In the genomic region with DNA sequence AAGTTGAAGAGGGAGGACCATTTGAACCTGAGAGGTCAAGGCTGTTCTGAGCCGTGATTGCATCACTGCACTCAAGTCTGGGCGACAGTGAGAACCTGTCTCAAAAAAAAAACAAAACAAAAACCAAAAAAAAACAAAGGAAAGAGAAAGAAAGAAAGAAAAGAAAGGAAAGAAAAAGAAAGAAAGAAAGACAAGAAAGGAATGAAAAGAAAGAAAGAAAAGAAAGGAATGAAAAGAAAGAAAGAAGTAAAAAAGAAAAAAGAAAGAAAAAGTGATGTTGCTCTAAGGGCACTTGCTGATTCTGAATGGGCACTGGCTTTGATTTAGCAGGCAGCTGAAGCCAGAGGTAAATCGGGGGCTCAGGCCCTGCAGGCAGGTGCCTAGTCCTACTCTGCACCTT, we compare ENCODE assay signal across 23 cellular contexts.
DNase-seq lines count a peak whose midpoint lies in the region; ATAC-seq, FAIRE-seq and TF ChIP-seq lines count a peak whose summit lies in the region.
"Had no signal": no experiment of that assay in that cellular context is flagged by ENCODE, and none has a peak within 500 bp of the region (broad histone marks: within the 10 kb centered on the region; RNA-seq: fewer than 3 reads in every experiment).

No MANE protein-coding gene starts in this region.

- no peak for DNase-seq in activated CD8-positive, alpha-beta T cell treated with anti-CD3 and anti-CD28 coated beads for 36 hours
- DNase-seq in activated CD8-positive, alpha-beta T cell treated with anti-CD3 and anti-CD28 coated beads, Interleukin-2, amount 10 ng/mL, durations not matched to agents 7 days and 5 days = no peak
- no peak for DNase-seq in IMR-90
- no peak for DNase-seq in K562 (ENCODE audit: extremely low read depth in 1 of 4, low spot score in 3 of 4)
- DNase-seq in SKM-1 (lab: John Stamatoyannopoulos, UW; ENCODE audit: unreplicated experiment) = no peak
- no peak for DNase-seq in RWPE1 (ENCODE audit: low spot score)
- DNase-seq in germinal center (ENCODE audit: low spot score) = no peak
- DNase-seq: CD4-positive, CD25-positive, alpha-beta regulatory T cell; CD8-positive, alpha-beta memory T cell; DMS 273 treated with DMSO at 0.1 percent for 48 hours; DMS79 treated with DMSO at 0.1 percent for 48 hours; GF-D8; GOT3; H7; HCEC 1CT had no signal

- H2BK20ac ChIP-seq in IMR-90 (ENCODE audit: low read depth, low read length) = no peak overlapping the region

- dilution Hi-C loops in IMR-90 (cut with HindIII; ENCODE audit: low sequenced_read_pairs, unreplicated experiment) = no loop called here

- H3K4me1 ChIP-seq in IMR-90 (ENCODE audit: control insufficient read depth, insufficient read depth, low read length) (peaks cover 3% of the 10 kb centered on the region; the same call in 1 of the 2 replicates), K562 (replicated peaks in 1 of 2; ENCODE audit: control insufficient read depth in 2 of 2, insufficient read depth in 2 of 2, low read length in 2 of 2) (no peaks in the 10 kb centered on the region)
- H3K4me1 ChIP-seq: BLaER1 had no signal

- H3K23ac ChIP-seq in IMR-90 (ENCODE audit: low read depth, low read length) = no peak overlapping the region

- no peak for FAIRE-seq in K562 (lab: Jason Lieb, UNC)
- FAIRE-seq: A204.1, D721Med, GM12891, GM18507 had no signal

- H3K27ac ChIP-seq in IMR-90 (ENCODE audit: insufficient read depth, low read length) (no peak overlapping the region), K562 (ENCODE audit: extremely low read depth, low read depth, low read length) (no peak overlapping the region), RWPE1 (no peak overlapping the region)
- H3K27ac ChIP-seq: 22Rv1, BLaER1, C4-2B had no signal

- CTCF ChIA-PET in activated CD8-positive, alpha-beta T cell treated with anti-CD3 and anti-CD28 coated beads for 36 hours (lab: Charles Lee) = interaction anchor here (1.3 kb wide), 1 partner anchor 35 kb away, joined by 3 read pairs; no protein-coding TSS in a partner anchor
- CTCF ChIA-PET in activated CD8-positive, alpha-beta T cell treated with anti-CD3 and anti-CD28 coated beads, Interleukin-2, amount 10 ng/mL, durations not matched to agents 7 days and 5 days (lab: Charles Lee) = no interaction called here
- CTCF ChIA-PET in IMR-90 (lab: Yijun Ruan, JAX) (no interaction called here), K562 (lab: Yijun Ruan, JAX; ENCODE audit: low intra/inter-chr PET ratio) (no interaction called here), RWPE1 (lab: Yijun Ruan, JAX) (no interaction called here)

- H3K36me3 ChIP-seq in IMR-90 (ENCODE audit: control insufficient read depth, insufficient read depth, low read length) (no peaks in the 10 kb centered on the region), K562 (ENCODE audit: control insufficient read depth, insufficient read depth, low read length) (no peaks in the 10 kb centered on the region)
- H3K36me3 ChIP-seq: BLaER1 had no signal

- H2AFZ ChIP-seq in IMR-90 (replicated peaks; ENCODE audit: low read length, poor library complexity) = no peak overlapping the region
- H2AFZ ChIP-seq in K562 (ENCODE audit: low read depth, low read length) = no peak overlapping the region

- H3K9ac ChIP-seq in IMR-90 (ENCODE audit: low read depth, low read length) = no peak overlapping the region
- H3K9ac ChIP-seq in K562 (ENCODE audit: insufficient read depth in 1 of 2, low read depth in 2 of 2, low read length in 2 of 2) = no peak overlapping the region
- H3K9ac ChIP-seq: BLaER1 had no signal

- TF ChIP-seq CTCF in activated CD8-positive, alpha-beta T cell treated with anti-CD3 and anti-CD28 coated beads for 36 hours (IDR thresholded peaks at IDR 0.05) = peak; percentile 22
- no peak for TF ChIP-seq CTCF in IMR-90 (conservative IDR thresholded peaks at IDR 0.05; ENCODE audit: low read depth, low read length)
- TF ChIP-seq CTCF in K562 (IDR thresholded peaks at IDR 0.05 in 2 of 3, conservative IDR thresholded peaks at IDR 0.05 in 1 of 3; ENCODE audit: insufficient read depth in 2 of 3, low read depth in 1 of 3, low read length in 3 of 3) = no peak
- TF ChIP-seq CTCF in RWPE1 (conservative IDR thresholded peaks at IDR 0.05; ENCODE audit: low read depth) = no peak

- H3K4me3 ChIP-seq in IMR-90 (ENCODE audit: insufficient read depth, low read depth, low read length) = no peak overlapping the region
- no peak overlapping the region for H3K4me3 ChIP-seq in K562
- H3K4me3 ChIP-seq: BLaER1 had no signal

- TF ChIP-seq EP300 in K562 (IDR thresholded peaks at IDR 0.05; ENCODE audit: low read length) = no peak

- H3K27me3 ChIP-seq in IMR-90 (ENCODE audit: control insufficient read depth, insufficient read depth, low read length) (0 out of 2 replicates have a peak, but pooled peaks cover 2% of the 10 kb centered on the region), K562 (ENCODE audit: control insufficient read depth in 2 of 2, insufficient read depth in 2 of 2, low read length in 2 of 2) (no peaks in the 10 kb centered on the region; a peak in 1 of 5 replicates)
- H3K27me3 ChIP-seq: BLaER1 had no signal

- H4K20me1 ChIP-seq in IMR-90 (ENCODE audit: insufficient read depth, low read length) = no peaks in the 10 kb centered on the region
- no peaks in the 10 kb centered on the region for H4K20me1 ChIP-seq in K562 (replicated peaks; ENCODE audit: control insufficient read depth, insufficient read depth, low read length)
- H4K20me1 ChIP-seq: BLaER1 had no signal

- no peaks in the 10 kb centered on the region for H3K79me1 ChIP-seq in IMR-90 (ENCODE audit: low read depth in 1 of 2, low read length in 2 of 2)

- H2AK9ac ChIP-seq in IMR-90 (replicated peaks; ENCODE audit: low read depth, low read length, poor library complexity) = no peak overlapping the region

- no peak overlapping the region for H4K8ac ChIP-seq in IMR-90 (ENCODE audit: low read depth in 2 of 2, low read length in 2 of 2)

- H3K14ac ChIP-seq in IMR-90 (replicated peaks; ENCODE audit: low read depth, low read length) = no peak overlapping the region

- TF ChIP-seq RAD21 in IMR-90 (IDR thresholded peaks at IDR 0.05; ENCODE audit: low read length) = no peak
- TF ChIP-seq RAD21 in K562 (CRISPR knock-in tag; conservative IDR thresholded peaks at IDR 0.05 in 1 of 2, IDR thresholded peaks at IDR 0.05 in 1 of 2) = no peak

- no peak overlapping the region for H4K5ac ChIP-seq in IMR-90 (ENCODE audit: low read depth, low read length)

- POLR2A ChIA-PET in activated CD8-positive, alpha-beta T cell treated with anti-CD3 and anti-CD28 coated beads for 36 hours (lab: Charles Lee) = no interaction called here
- POLR2A ChIA-PET in activated CD8-positive, alpha-beta T cell treated with anti-CD3 and anti-CD28 coated beads, Interleukin-2, amount 10 ng/mL, durations not matched to agents 7 days and 5 days (lab: Charles Lee) = no interaction called here
- POLR2A ChIA-PET in IMR-90 (lab: Charles Lee; ENCODE audit: unreplicated experiment) (no interaction called here), K562 (lab: Yijun Ruan, JAX) (interaction anchor here (0.8 kb wide), 1 partner anchor 116 kb away, joined by 3 read pairs; no protein-coding TSS in a partner anchor), RWPE1 (lab: Yijun Ruan, JAX; ENCODE audit: low non-redundant PET) (no interaction called here)

- no peaks in the 10 kb centered on the region for H3K4me1 Mint-ChIP-seq in activated CD8-positive, alpha-beta T cell treated with anti-CD3 and anti-CD28 coated beads for 36 hours (ENCODE audit: low read depth)
- H3K4me1 Mint-ChIP-seq in activated CD8-positive, alpha-beta T cell treated with anti-CD3 and anti-CD28 coated beads, Interleukin-2, amount 10 ng/mL, durations not matched to agents 7 days and 5 days (ENCODE audit: low read depth) = no peaks in the 10 kb centered on the region
- H3K4me1 Mint-ChIP-seq: B cell; CD4-positive, CD25-positive, alpha-beta regulatory T cell; CD8-positive, alpha-beta memory T cell had no signal

- H3K9me1 ChIP-seq in IMR-90 (ENCODE audit: insufficient read depth, low read length) = no peaks in the 10 kb centered on the region
- H3K9me1 ChIP-seq in K562 (ENCODE audit: control insufficient read depth, insufficient read depth, low read length) = no peaks in the 10 kb centered on the region

- ATAC-seq in activated CD8-positive, alpha-beta T cell treated with anti-CD3 and anti-CD28 coated beads for 36 hours = no peak
- no peak for ATAC-seq in activated CD8-positive, alpha-beta T cell treated with anti-CD3 and anti-CD28 coated beads, Interleukin-2, amount 10 ng/mL, durations not matched to agents 7 days and 5 days
- no peak for ATAC-seq in IMR-90 (ENCODE audit: low read depth)
- no peak for ATAC-seq in K562

- H3K27ac Mint-ChIP-seq in activated CD8-positive, alpha-beta T cell treated with anti-CD3 and anti-CD28 coated beads for 36 hours = no peak overlapping the region
- H3K27ac Mint-ChIP-seq in activated CD8-positive, alpha-beta T cell treated with anti-CD3 and anti-CD28 coated beads, Interleukin-2, amount 10 ng/mL, durations not matched to agents 7 days and 5 days = no peak overlapping the region
- H3K27ac Mint-ChIP-seq: B cell; CD4-positive, CD25-positive, alpha-beta regulatory T cell; CD8-positive, alpha-beta memory T cell had no signal

- H3K9me3 Mint-ChIP-seq in activated CD8-positive, alpha-beta T cell treated with anti-CD3 and anti-CD28 coated beads for 36 hours = no peaks in the 10 kb centered on the region
- H3K9me3 Mint-ChIP-seq in activated CD8-positive, alpha-beta T cell treated with anti-CD3 and anti-CD28 coated beads, Interleukin-2, amount 10 ng/mL, durations not matched to agents 7 days and 5 days (ENCODE audit: insufficient read depth) = no peaks in the 10 kb centered on the region
- H3K9me3 Mint-ChIP-seq: CD8-positive, alpha-beta memory T cell had no signal

- in situ Hi-C loops in IMR-90 (cut with MboI; ENCODE audit: low sequenced_read_pairs) = no loop called here
- in situ Hi-C loops in K562 (cut with MboI) = no loop called here

- BruUV-seq in IMR-90 (replicated peaks; lab: Mats Ljungman, UMichigan) (no TSS peak), K562 (replicated peaks; lab: Mats Ljungman, UMichigan) (no TSS peak)

- no peak overlapping the region for H3K18ac ChIP-seq in IMR-90 (ENCODE audit: low read depth, low read length)

- no peak overlapping the region for H3K4me3 Mint-ChIP-seq in activated CD8-positive, alpha-beta T cell treated with anti-CD3 and anti-CD28 coated beads for 36 hours
- H3K4me3 Mint-ChIP-seq in activated CD8-positive, alpha-beta T cell treated with anti-CD3 and anti-CD28 coated beads, Interleukin-2, amount 10 ng/mL, durations not matched to agents 7 days and 5 days = no peak overlapping the region
- H3K4me3 Mint-ChIP-seq: B cell; CD4-positive, CD25-positive, alpha-beta regulatory T cell; CD8-positive, alpha-beta memory T cell had no signal

- peaks cover 3% of the 10 kb centered on the region for H3K27me3 Mint-ChIP-seq in activated CD8-positive, alpha-beta T cell treated with anti-CD3 and anti-CD28 coated beads for 36 hours
- H3K27me3 Mint-ChIP-seq in activated CD8-positive, alpha-beta T cell treated with anti-CD3 and anti-CD28 coated beads, Interleukin-2, amount 10 ng/mL, durations not matched to agents 7 days and 5 days (ENCODE audit: low read depth) = no peaks in the 10 kb centered on the region

- WGBS in IMR-90 (ENCODE audit: extremely low coverage in 2 of 2, insufficient read length in 1 of 2), 2 experiments = no CpG with 5 or more reads among the region's 3 CpGs
- 0% methylated on average over 3 of the region's 3 CpGs for WGBS in K562 (ENCODE audit: insufficient coverage, low coverage, missing lambda C conversion rate)

- no peaks in the 10 kb centered on the region for H3K36me3 Mint-ChIP-seq in activated CD8-positive, alpha-beta T cell treated with anti-CD3 and anti-CD28 coated beads for 36 hours (ENCODE audit: low read depth)
- H3K36me3 Mint-ChIP-seq in activated CD8-positive, alpha-beta T cell treated with anti-CD3 and anti-CD28 coated beads, Interleukin-2, amount 10 ng/mL, durations not matched to agents 7 days and 5 days (ENCODE audit: low read depth) = no peaks in the 10 kb centered on the region
- H3K36me3 Mint-ChIP-seq: CD4-positive, CD25-positive, alpha-beta regulatory T cell had no signal

- H2AK5ac ChIP-seq in IMR-90 (ENCODE audit: low read depth, low read length) = no peak overlapping the region

- no peak overlapping the region for H3K4ac ChIP-seq in IMR-90 (ENCODE audit: low read depth, low read length)

- H2BK15ac ChIP-seq in IMR-90 (ENCODE audit: low read depth, low read length) = no peak overlapping the region

- no peak for TF ChIP-seq POLR2A in IMR-90 (IDR thresholded peaks at IDR 0.05; ENCODE audit: low read depth, low read length)
- TF ChIP-seq POLR2A in K562 (conservative IDR thresholded peaks at IDR 0.05) = no peak

- intact Hi-C loops in activated CD8-positive, alpha-beta T cell treated with anti-CD3 and anti-CD28 coated beads for 36 hours (cut with micrococcal nuclease) = no loop called here
- intact Hi-C loops in IMR-90 (cut with micrococcal nuclease) (no loop called here), K562 (cut with micrococcal nuclease) (no loop called here)

- no peak overlapping the region for H4K91ac ChIP-seq in IMR-90 (ENCODE audit: insufficient read depth, low read depth, low read length)

- H2BK5ac ChIP-seq in IMR-90 (ENCODE audit: low read depth, low read length, poor library complexity, severe bottlenecking) = no peak overlapping the region

- no peaks in the 10 kb centered on the region for H3K79me2 ChIP-seq in K562 (ENCODE audit: control insufficient read depth, insufficient read depth, low read length)

- H2BK120ac ChIP-seq in IMR-90 (ENCODE audit: low read depth, low read length) = no peak overlapping the region

- H3K56ac ChIP-seq in IMR-90 (ENCODE audit: extremely low read depth, insufficient read depth, low read length) = no peak overlapping the region

- no peak overlapping the region for H3K4me2 ChIP-seq in IMR-90 (ENCODE audit: low read depth, low read length)
- H3K4me2 ChIP-seq in K562 (ENCODE audit: insufficient read depth, low read length) = no peak overlapping the region
- H3K4me2 ChIP-seq: BLaER1 had no signal

- no peaks in the 10 kb centered on the region for H3K9me3 ChIP-seq in IMR-90 (ENCODE audit: control insufficient read depth, insufficient read depth, low read length)
- H3K9me3 ChIP-seq in K562 (replicated peaks; ENCODE audit: control insufficient read depth, insufficient read depth, low read depth, low read length) = no peaks in the 10 kb centered on the region
- H3K9me3 ChIP-seq: BLaER1 had no signal
